ENCODE assay signal across 34 cellular contexts in the genomic region with DNA sequence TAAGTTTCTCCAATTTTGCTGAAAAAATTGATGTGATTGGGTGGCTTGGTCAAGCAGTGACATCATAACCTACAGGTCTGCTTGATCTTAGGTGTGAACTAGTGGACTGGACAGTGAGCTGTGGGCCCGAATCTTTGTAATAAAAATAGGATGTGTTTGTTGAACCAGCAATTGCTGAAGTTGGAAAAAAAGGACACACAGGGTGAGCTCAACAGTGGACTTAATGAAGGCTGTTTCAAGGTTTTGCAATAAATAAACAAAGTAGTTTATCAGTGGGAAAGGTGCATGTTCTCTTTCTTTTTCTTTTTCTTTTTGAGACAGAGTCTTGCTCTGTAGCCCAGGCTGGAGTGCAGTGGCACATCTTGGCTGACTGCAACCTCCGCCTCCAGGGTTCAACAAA. TPM values are rescaled to one million over a fixed set of nuclear protein-coding genes. Genes with fewer than 3 reads are reported as not detected.
"Had no signal": no experiment of that assay in that cellular context is flagged by ENCODE, and none has a peak within 500 bp of the region (broad histone marks: within the 10 kb centered on the region; RNA-seq: fewer than 3 reads in every experiment).

No MANE protein-coding gene starts in this region.

- FAIRE-seq: astrocyte, bronchial epithelial cell had no signal

- H3K27ac ChIP-seq: adrenal gland, ascending aorta, body of pancreas, brain microvascular endothelial cell, breast epithelium, cardiac muscle cell had no signal

- ATAC-seq: activated naive CD4-positive, alpha-beta T cell treated with anti-CD3 and anti-CD28 coated beads, Interleukin-2, amount 50 U/mL, for 72 hours; activated naive CD8-positive, alpha-beta T cell treated with anti-CD3 and anti-CD28 coated beads, Interleukin-2, amount 50 U/mL, for 24 hours; activated T-cell treated with anti-CD3 and anti-CD28 coated beads, Interleukin-2, amount 50 U/mL, for 4 hours; activated T-cell treated with anti-CD3 and anti-CD28 coated beads, Interleukin-2, amount 50 U/mL, for 72 hours; activated T-helper 17 cell treated with anti-CD3 and anti-CD28 coated beads, Interleukin-2, amount 50 U/mL, for 72 hours; body of pancreas had no signal

- H3K9me3 ChIP-seq: adrenal gland, ascending aorta, body of pancreas had no signal

- H3K36me3 ChIP-seq: adrenal gland, ascending aorta, brain microvascular endothelial cell, breast epithelium, cardiac muscle cell had no signal

- H3K4me1 ChIP-seq: adrenal gland, ascending aorta, body of pancreas, breast epithelium had no signal

- H3K27me3 ChIP-seq: adrenal gland, ascending aorta, body of pancreas, brain microvascular endothelial cell, breast epithelium, cardiac muscle cell had no signal

- H3K4me3 ChIP-seq: adrenal gland, ascending aorta, body of pancreas, breast epithelium, cardiac muscle cell had no signal

- DNase-seq: activated effector memory CD4-positive, alpha-beta T cell treated with anti-CD3 and anti-CD28 coated beads, Interleukin-2, amount 50 U/mL, for 16 hours; activated effector memory CD4-positive, alpha-beta T cell treated with Interleukin-2 at 50 U/mL for 16 hours; activated gamma-delta T cell; activated gamma-delta T cell treated with Interleukin-2 at 50 U/mL for 16 hours; activated naive CD4-positive, alpha-beta T cell; activated naive CD4-positive, alpha-beta T cell treated with anti-CD3 and anti-CD28 coated beads for 36 hours; activated naive CD4-positive, alpha-beta T cell treated with anti-CD3 and anti-CD28 coated beads, Interleukin-2, amount 10 ng/mL, durations not matched to agents 7 days and 5 days; activated naive CD4-positive, alpha-beta T cell treated with anti-CD3 and anti-CD28 coated beads, Interleukin-2, amount 50 U/mL, for 16 hours; activated naive CD4-positive, alpha-beta T cell treated with Interleukin-2 at 50 U/mL for 16 hours; activated naive CD8-positive, alpha-beta T cell treated with anti-CD3 and anti-CD28 coated beads for 36 hours; activated naive CD8-positive, alpha-beta T cell treated with anti-CD3 and anti-CD28 coated beads, Interleukin-2, amount 10 ng/mL, durations not matched to agents 7 days and 5 days; activated naive CD8-positive, alpha-beta T cell treated with anti-CD3 and anti-CD28 coated beads, Interleukin-2, amount 50 U/mL, for 24 hours; activated T-cell treated with anti-CD3 and anti-CD28 coated beads, Interleukin-2, amount 50 U/mL, for 1 hour; activated T-cell treated with anti-CD3 and anti-CD28 coated beads, Interleukin-2, amount 50 U/mL, for 24 hours; activated T-cell treated with anti-CD3 and anti-CD28 coated beads, Interleukin-2, amount 50 U/mL, for 4 hours; activated T-cell treated with anti-CD3 and anti-CD28 coated beads, Interleukin-2, amount 50 U/mL, for 48 hours; activated T-cell treated with anti-CD3 and anti-CD28 coated beads, Interleukin-2, amount 50 U/mL, for 72 hours; adrenal gland; amniotic stem cell; amygdala; anterior cingulate cortex; aorta; body of pancreas; brain microvascular endothelial cell; caudate nucleus; central memory CD4-positive, alpha-beta T cell; cerebellar nuclear complex had no signal

RNA-seq across cellular contexts. Expression of a gene that starts 30.3 kb away (rescaled TPM):
- total RNA-seq: ascending aorta had no signal
